In the genomic region with DNA sequence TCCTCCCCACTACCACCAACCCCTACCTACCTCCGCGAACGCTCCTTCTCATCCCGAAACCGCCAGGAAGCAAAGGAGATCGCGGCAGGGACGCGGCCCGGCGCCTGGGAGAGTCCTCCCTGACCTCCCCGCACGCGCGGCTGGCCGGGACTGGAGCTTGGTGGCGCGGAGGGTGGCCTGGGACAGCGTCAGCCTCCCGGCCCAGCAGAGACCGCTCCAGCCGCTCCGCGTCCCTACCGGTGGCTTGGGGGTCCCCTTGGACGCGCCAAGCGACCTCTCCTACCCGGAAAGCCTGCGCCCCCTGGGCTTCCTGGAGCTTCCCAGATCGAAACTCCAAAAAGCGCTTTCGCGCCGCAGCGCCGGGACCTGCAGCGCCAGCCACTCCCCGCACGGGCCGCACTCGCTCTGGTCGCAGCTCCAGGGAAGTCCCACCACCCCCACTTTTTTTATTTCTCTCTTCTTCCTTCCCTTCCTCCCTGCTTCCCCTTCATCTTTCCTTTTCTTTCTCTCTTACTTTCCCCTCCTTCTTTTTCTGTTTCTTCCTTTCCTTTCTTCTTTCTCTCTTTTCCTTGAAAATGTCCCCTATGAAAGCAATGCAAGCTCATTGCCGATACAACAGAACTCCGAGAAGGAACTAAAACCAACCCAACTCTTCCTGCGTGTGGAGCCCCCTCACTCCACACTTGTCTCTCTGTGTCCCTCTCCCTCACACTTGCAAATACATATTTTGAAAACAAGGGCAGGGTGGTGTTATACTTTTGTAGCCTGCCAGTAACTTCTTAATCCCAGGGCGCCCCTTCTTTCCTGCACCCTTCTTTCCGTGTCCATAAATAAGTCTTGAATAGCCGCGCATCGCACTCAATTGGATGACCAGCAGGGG, we compare ENCODE assay signal across 1 cellular context.
TF ChIP-seq lines count a peak whose summit lies in the region.

No MANE protein-coding gene starts in this region.

TF ChIP-seq in HEK293, 187 proteins besides CTCF, POLR2A, EP300 and RAD21 (continued from another document):
- TF ChIP-seq KLF1 (tag by site-specific recombination; IDR thresholded peaks at IDR 0.05) = no peak
